Comparison of ENCODE assay signal across 8 cellular contexts in the genomic region with DNA sequence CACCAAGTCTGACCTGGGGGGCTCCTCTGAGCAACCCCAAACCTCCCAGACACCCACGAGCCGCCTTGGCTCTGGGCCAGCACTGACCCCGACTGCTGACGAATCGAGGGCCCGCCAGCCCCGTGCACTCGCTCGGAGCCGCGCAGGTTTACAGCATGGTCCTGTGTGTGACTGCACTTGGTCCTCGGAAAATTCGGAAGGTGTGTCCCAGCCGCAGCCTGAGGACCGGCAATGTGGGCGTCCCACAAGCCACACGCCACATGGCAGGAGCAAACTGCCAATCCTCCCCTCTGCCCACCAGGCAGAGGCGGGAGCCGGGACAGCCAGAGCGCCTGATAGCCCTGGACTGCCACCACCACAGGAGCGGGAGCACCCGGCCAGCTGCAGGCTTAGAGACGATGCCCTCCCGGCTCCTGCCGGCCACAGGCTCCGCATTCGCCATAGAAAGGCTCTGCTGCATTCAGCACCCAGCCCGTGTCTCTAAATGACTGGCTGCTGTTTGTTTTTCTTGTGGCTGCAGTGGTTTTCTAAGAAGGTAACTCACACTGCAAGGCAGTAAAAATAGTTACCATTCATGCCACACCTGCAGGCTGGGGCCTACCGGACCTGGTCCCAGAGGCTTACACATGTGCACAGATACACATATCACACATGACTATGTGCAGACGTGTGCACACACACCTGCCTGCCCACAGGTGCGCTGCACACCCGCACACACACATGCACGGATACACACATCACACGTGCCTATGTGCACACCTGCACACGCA.
DNase-seq lines count a peak whose midpoint lies in the region; ATAC-seq lines count a peak whose summit lies in the region.
"Not testable (repeated sequence)": the region's sequence is repeated elsewhere in the genome, so short reads cannot be mapped to it uniquely, and the experiment has no call there.

No MANE protein-coding gene starts in this region.

- ATAC-seq in GM18498 (IDR thresholded peaks at IDR 0.05; ENCODE audit: unreplicated experiment) (peak; percentile 48), GM21381 (IDR thresholded peaks at IDR 0.05; ENCODE audit: unreplicated experiment) (peak; percentile 42), HG02970 (IDR thresholded peaks at IDR 0.05; ENCODE audit: low FRiP score, unreplicated experiment) (peak; percentile 47), naive B cell (ENCODE audit: low read depth in 2 of 2) (peak; percentile 22 to 31)
- peak; percentile 38 for ATAC-seq in activated naive CD8-positive, alpha-beta T cell treated with anti-CD3 and anti-CD28 coated beads, Interleukin-2, amount 50 U/mL, for 24 hours
- peak; percentile 21 for ATAC-seq in stimulated activated naive CD8-positive, alpha-beta T cell treated with anti-CD3 and anti-CD28 coated beads, Interleukin-15, Interleukin-2, amounts not matched to agents 100 U/mL and 50 U/mL, for 24 hours

- peaks cover 12% of the 10 kb centered on the region for H3K4me1 Mint-ChIP-seq in activated naive CD8-positive, alpha-beta T cell treated with anti-CD3 and anti-CD28 coated beads, Interleukin-2, amount 50 U/mL, for 24 hours
- H3K4me1 Mint-ChIP-seq in naive B cell = peaks cover 0 to 15% (median 5%) of the 10 kb centered on the region in 3 donors

- not testable (repeated sequence) for H3K36me3 Mint-ChIP-seq in activated naive CD8-positive, alpha-beta T cell treated with anti-CD3 and anti-CD28 coated beads, Interleukin-2, amount 50 U/mL, for 24 hours (ENCODE audit: low read depth); naive B cell

- not testable (repeated sequence) for H3K4me3 Mint-ChIP-seq in activated naive CD8-positive, alpha-beta T cell treated with anti-CD3 and anti-CD28 coated beads, Interleukin-2, amount 50 U/mL, for 24 hours; naive B cell

- H3K9me3 Mint-ChIP-seq in activated naive CD8-positive, alpha-beta T cell treated with anti-CD3 and anti-CD28 coated beads, Interleukin-2, amount 50 U/mL, for 24 hours; naive B cell: not testable (repeated sequence)

- peak; percentile 2 for DNase-seq in NAMALWA (ENCODE audit: low spot score)
- peak; percentile 59 to 68 for DNase-seq in activated CD4-positive, alpha-beta T cell treated with anti-CD3 and anti-CD28 coated beads, Interleukin-2, amount 50 U/mL, for 48 hours
- peak; percentile 53 for DNase-seq in activated naive CD8-positive, alpha-beta T cell treated with anti-CD3 and anti-CD28 coated beads, Interleukin-2, amount 50 U/mL, for 24 hours
- DNase-seq in naive B cell = not testable (repeated sequence)
- DNase-seq in stimulated activated naive CD8-positive, alpha-beta T cell treated with anti-CD3 and anti-CD28 coated beads, Interleukin-15, Interleukin-2, amounts not matched to agents 100 U/mL and 50 U/mL, for 24 hours = peak; percentile 58

- H3K27ac Mint-ChIP-seq in activated naive CD8-positive, alpha-beta T cell treated with anti-CD3 and anti-CD28 coated beads, Interleukin-2, amount 50 U/mL, for 24 hours; naive B cell: not testable (repeated sequence)

- not testable (repeated sequence) for H3K27me3 Mint-ChIP-seq in activated naive CD8-positive, alpha-beta T cell treated with anti-CD3 and anti-CD28 coated beads, Interleukin-2, amount 50 U/mL, for 24 hours; naive B cell
